ENCODE assay signal across 20 cellular contexts in the genomic region with DNA sequence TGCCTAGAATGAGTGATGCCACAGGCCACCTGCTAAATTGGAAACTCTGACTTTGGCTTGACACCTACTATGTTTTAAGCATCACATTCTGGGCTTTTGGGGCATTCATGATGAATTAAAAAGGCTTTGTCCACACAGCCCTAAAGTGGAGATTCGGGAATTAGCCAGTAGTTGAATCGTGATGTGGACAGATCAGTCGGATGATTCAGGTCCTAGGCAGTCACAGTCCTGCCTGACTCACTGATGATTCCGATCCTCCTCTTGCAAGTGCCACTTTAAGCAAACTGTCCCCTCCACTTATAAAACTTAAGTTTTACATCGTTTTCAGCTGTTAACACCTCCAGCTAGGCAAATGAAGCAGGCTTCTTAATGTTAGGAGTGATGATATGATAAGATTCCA.
A peak's percentile ranks its signal among the peaks of the same experiment; 100 is the strongest.
DNase-seq lines count a peak whose midpoint lies in the region; ATAC-seq lines count a peak whose summit lies in the region.
"Had no signal": no experiment of that assay in that cellular context is flagged by ENCODE, and none has a peak within 500 bp of the region (broad histone marks: within the 10 kb centered on the region; RNA-seq: fewer than 3 reads in every experiment).

No MANE protein-coding gene starts in this region.

- ATAC-seq in HG02938 (IDR thresholded peaks at IDR 0.05; ENCODE audit: unreplicated experiment) (no peak), HG02885 (IDR thresholded peaks at IDR 0.05; ENCODE audit: poor library complexity, unreplicated experiment) (no peak), GM18858 (IDR thresholded peaks at IDR 0.05; ENCODE audit: unreplicated experiment) (no peak)
- ATAC-seq: activated CD4-positive, alpha-beta T cell treated with anti-CD3 and anti-CD28 coated beads for 36 hours; body of pancreas; stimulated activated effector memory CD8-positive, alpha-beta T cell treated with anti-CD3 and anti-CD28 coated beads, Interleukin-12 subunit alpha, Interleukin-12 subunit beta, amount 100 ng/mL, for 72 hours had no signal

- peak; percentile 16 for DNase-seq in ACHN
- peak; percentile 59 for DNase-seq in HS-5 (ENCODE audit: low read depth)
- DNase-seq in astrocyte of the hippocampus (ENCODE audit: low read depth, low spot score), result peak; percentile 63
- DNase-seq in iris pigment epithelial cell (ENCODE audit: low read depth), result peak; percentile 59
- no peak for DNase-seq in stimulated activated CD4-positive, alpha-beta T cell treated with anti-CD3 and anti-CD28 coated beads, Interleukin-12 subunit alpha, Interleukin-12 subunit beta, amount 100 ng/mL, for 4 hours
- DNase-seq: activated CD4-positive, alpha-beta T cell treated with anti-CD3 and anti-CD28 coated beads for 36 hours; activated effector memory CD4-positive, alpha-beta T cell treated with anti-CD3 and anti-CD28 coated beads, Interleukin-2, amount 50 U/mL, for 16 hours; body of pancreas; CD4-positive, CD25-positive, alpha-beta regulatory T cell; DND-41; kidney; NCI-H2081 treated with DMSO at 0.1 percent for 48 hours; NCI-H524 treated with DMSO at 0.1 percent for 48 hours; nephron progenitor cell; T1000; tibial artery had no signal

- in situ Hi-C loops in ACHN (cut with HindIII; ENCODE audit: low pct_ligation_motif_present, low pct_unique_long_range_greater_than_20kb, low sequenced_read_pairs), result no loop called here
